ENCODE assay signal across 2 cellular contexts in the genomic region with DNA sequence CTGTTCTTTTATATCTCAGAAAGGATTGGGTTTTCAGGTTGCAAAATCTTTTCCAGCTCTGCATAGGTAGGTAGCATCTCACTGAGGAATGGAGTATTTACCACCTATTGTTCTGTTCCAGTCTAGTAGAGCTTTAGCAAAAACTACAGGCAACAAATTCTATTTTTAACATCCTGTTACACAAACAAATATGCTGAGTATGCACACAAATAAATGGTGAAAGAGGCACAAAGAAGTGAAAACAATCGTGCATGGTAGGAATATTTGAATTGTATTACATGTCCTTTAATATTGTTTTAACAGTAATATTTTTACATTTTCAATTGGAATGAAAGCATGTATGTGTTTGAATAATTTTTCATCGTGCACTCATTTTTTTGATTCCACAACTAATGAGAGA.
TF ChIP-seq lines count a peak whose summit lies in the region.

No MANE protein-coding gene starts in this region.

TF ChIP-seq in A549, 52 proteins besides CTCF, POLR2A, EP300 and RAD21:
- TF ChIP-seq MAFK (IDR thresholded peaks at IDR 0.05; ENCODE audit: partially characterized antibody) (peak; percentile 76), ZSCAN20 (CRISPR knock-in tag; IDR thresholded peaks at IDR 0.05) (no peak)
TF ChIP-seq in A549: peak in this region for 1.

TF ChIP-seq in K562, 482 proteins besides CTCF, POLR2A, EP300 and RAD21:
- peak; percentile 71 for TF ChIP-seq ZNF316 (IDR thresholded peaks at IDR 0.05)
- peak; percentile 49; the same call in 1 of the 2 replicates for TF ChIP-seq C11orf30 (IDR thresholded peaks at IDR 0.05; ENCODE audit: low read depth)
- no peak for TF ChIP-seq RBM34 (IDR thresholded peaks at IDR 0.05; ENCODE audit: borderline replicate concordance, insufficient read depth, low read length)
- TF ChIP-seq, protein P1, sequence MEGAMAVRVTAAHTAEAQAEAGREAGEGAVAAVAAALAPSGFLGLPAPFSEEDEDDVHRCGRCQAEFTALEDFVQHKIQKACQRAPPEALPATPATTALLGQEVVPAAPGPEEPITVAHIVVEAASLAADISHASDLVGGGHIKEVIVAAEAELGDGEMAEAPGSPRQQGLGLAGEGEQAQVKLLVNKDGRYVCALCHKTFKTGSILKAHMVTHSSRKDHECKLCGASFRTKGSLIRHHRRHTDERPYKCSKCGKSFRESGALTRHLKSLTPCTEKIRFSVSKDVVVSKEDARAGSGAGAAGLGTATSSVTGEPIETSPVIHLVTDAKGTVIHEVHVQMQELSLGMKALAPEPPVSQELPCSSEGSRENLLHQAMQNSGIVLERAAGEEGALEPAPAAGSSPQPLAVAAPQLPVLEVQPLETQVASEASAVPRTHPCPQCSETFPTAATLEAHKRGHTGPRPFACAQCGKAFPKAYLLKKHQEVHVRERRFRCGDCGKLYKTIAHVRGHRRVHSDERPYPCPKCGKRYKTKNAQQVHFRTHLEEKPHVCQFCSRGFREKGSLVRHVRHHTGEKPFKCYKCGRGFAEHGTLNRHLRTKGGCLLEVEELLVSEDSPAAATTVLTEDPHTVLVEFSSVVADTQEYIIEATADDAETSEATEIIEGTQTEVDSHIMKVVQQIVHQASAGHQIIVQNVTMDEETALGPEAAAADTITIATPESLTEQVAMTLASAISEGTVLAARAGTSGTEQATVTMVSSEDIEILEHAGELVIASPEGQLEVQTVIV (CRISPR knock-in tag; IDR thresholded peaks at IDR 0.05; ENCODE audit: borderline replicate concordance) = no peak
